ENCODE assay signal across 2 cellular contexts in the genomic region with DNA sequence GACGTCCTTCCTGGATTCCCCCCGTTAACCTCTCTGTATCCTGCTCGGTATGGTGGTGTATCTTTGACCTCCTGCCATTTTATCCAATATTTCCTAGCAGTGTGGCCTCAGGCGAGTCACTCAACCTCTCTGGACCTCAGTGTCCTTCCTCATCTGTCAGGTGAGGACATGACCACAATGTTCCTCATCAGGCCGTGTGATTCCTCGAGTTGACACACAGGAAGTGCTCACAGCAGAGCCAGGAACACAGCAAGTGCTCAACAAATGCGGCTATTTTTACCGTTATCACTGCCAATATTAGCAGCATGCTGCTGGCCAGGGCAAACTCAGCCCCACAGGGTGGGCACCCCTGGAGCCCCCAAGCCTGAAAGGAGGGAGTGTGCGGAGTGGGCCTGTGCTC.
TF ChIP-seq lines count a peak whose summit lies in the region.

No MANE protein-coding gene starts in this region.

TF ChIP-seq in liver, 16 proteins besides CTCF, POLR2A, EP300 and RAD21:
- TF ChIP-seq, protein P1, sequence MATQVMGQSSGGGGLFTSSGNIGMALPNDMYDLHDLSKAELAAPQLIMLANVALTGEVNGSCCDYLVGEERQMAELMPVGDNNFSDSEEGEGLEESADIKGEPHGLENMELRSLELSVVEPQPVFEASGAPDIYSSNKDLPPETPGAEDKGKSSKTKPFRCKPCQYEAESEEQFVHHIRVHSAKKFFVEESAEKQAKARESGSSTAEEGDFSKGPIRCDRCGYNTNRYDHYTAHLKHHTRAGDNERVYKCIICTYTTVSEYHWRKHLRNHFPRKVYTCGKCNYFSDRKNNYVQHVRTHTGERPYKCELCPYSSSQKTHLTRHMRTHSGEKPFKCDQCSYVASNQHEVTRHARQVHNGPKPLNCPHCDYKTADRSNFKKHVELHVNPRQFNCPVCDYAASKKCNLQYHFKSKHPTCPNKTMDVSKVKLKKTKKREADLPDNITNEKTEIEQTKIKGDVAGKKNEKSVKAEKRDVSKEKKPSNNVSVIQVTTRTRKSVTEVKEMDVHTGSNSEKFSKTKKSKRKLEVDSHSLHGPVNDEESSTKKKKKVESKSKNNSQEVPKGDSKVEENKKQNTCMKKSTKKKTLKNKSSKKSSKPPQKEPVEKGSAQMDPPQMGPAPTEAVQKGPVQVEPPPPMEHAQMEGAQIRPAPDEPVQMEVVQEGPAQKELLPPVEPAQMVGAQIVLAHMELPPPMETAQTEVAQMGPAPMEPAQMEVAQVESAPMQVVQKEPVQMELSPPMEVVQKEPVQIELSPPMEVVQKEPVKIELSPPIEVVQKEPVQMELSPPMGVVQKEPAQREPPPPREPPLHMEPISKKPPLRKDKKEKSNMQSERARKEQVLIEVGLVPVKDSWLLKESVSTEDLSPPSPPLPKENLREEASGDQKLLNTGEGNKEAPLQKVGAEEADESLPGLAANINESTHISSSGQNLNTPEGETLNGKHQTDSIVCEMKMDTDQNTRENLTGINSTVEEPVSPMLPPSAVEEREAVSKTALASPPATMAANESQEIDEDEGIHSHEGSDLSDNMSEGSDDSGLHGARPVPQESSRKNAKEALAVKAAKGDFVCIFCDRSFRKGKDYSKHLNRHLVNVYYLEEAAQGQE (IDR thresholded peaks at IDR 0.05), result no peak
- TF ChIP-seq JUND (IDR thresholded peaks at IDR 0.05) (no peak), HNF4A (conservative IDR thresholded peaks at IDR 0.05) (no peak), FOXA1 (IDR thresholded peaks at IDR 0.05) (no peak), HNF4G (IDR thresholded peaks at IDR 0.05) (no peak), EGR1 (IDR thresholded peaks at IDR 0.05; ENCODE audit: low read depth in 2 of 2) (no peak), NR2F2 (IDR thresholded peaks at IDR 0.05) (peak; percentile 64), YY1 (IDR thresholded peaks at IDR 0.05) (no peak), RXRA (IDR thresholded peaks at IDR 0.05) (no peak), SP1 (IDR thresholded peaks at IDR 0.05) (peak; percentile 11)
- TF ChIP-seq, protein P2, sequence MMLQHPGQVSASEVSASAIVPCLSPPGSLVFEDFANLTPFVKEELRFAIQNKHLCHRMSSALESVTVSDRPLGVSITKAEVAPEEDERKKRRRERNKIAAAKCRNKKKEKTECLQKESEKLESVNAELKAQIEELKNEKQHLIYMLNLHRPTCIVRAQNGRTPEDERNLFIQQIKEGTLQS (IDR thresholded peaks at IDR 0.05), result no peak
TF ChIP-seq in liver: peak in this region for 2.

TF ChIP-seq in HepG2, 621 proteins besides CTCF, POLR2A, EP300 and RAD21 (continued from another document):
- TF ChIP-seq, protein P3, sequence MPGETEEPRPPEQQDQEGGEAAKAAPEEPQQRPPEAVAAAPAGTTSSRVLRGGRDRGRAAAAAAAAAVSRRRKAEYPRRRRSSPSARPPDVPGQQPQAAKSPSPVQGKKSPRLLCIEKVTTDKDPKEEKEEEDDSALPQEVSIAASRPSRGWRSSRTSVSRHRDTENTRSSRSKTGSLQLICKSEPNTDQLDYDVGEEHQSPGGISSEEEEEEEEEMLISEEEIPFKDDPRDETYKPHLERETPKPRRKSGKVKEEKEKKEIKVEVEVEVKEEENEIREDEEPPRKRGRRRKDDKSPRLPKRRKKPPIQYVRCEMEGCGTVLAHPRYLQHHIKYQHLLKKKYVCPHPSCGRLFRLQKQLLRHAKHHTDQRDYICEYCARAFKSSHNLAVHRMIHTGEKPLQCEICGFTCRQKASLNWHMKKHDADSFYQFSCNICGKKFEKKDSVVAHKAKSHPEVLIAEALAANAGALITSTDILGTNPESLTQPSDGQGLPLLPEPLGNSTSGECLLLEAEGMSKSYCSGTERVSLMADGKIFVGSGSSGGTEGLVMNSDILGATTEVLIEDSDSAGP (CRISPR knock-in tag; IDR thresholded peaks at IDR 0.05; ENCODE audit: borderline replicate concordance), result no peak
- no peak for TF ChIP-seq ARHGAP35 (CRISPR knock-in tag; IDR thresholded peaks at IDR 0.05; ENCODE audit: borderline replicate concordance)
- no peak for TF ChIP-seq MTF2 (CRISPR knock-in tag; IDR thresholded peaks at IDR 0.05; ENCODE audit: borderline replicate concordance)
- TF ChIP-seq ZNF724P (CRISPR knock-in tag; IDR thresholded peaks at IDR 0.05; ENCODE audit: borderline replicate concordance), result no peak
- TF ChIP-seq TAF1 (CRISPR knock-in tag; IDR thresholded peaks at IDR 0.05), result no peak
- TF ChIP-seq, protein P4, sequence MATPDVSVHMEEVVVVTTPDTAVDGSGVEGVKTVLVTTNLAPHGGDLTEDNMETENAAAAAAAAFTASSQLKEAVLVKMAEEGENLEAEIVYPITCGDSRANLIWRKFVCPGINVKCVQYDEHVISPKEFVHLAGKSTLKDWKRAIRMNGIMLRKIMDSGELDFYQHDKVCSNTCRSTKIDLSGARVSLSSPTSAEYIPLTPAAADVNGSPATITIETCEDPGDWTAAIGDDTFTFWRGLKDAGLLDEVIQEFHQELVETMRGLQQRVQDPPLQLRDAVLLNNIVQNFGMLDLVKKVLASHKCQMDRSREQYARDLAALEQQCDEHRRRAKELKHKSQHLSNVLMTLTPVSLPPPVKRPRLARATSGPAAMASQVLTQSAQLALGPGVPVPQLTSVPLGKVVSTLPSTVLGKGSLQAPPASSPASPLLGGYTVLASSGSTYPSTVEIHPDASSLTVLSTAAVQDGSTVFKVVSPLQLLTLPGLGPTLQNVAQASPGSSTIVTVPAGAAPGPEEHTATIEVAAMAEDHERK (CRISPR knock-in tag; IDR thresholded peaks at IDR 0.05; ENCODE audit: low read depth), result no peak
- TF ChIP-seq MZF1 (CRISPR knock-in tag; IDR thresholded peaks at IDR 0.05; ENCODE audit: borderline replicate concordance), result no peak
- no peak for TF ChIP-seq JUN (CRISPR knock-in tag; IDR thresholded peaks at IDR 0.05)
